Comparison of ENCODE assay signal across 20 cellular contexts in the genomic region with DNA sequence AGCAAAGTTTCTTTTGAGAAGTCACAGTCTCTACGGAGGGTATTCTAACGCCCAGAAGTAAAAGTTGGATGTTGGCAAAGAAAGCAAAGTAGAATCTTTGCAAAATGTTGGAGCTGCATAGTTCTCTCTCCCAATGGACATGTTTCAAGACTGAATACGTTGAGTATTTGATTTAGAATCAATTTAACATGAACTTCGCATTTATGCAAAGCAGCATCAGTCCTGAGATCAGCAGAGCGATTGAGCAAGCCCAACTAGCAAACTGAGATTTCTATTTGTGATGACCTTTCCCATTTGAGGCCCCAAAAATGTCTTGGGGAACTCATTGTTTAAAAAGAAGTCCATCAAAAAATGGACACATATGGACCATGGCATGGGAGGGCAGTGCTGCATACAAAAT. TPM values are rescaled to one million over a fixed set of nuclear protein-coding genes. Genes with fewer than 3 reads are reported as not detected.
DNase-seq lines count a peak whose midpoint lies in the region; ATAC-seq and TF ChIP-seq lines count a peak whose summit lies in the region.
"Had no signal": no experiment of that assay in that cellular context is flagged by ENCODE, and none has a peak within 500 bp of the region (broad histone marks: within the 10 kb centered on the region; RNA-seq: fewer than 3 reads in every experiment).

No MANE protein-coding gene starts in this region.

- peaks cover 47% of the 10 kb centered on the region for H3K36me3 Mint-ChIP-seq in T-helper 1 cell treated with Interleukin-12 subunit alpha and Interleukin-12 subunit beta and Interleukin-4 antibody, amounts not matched to agents 30 μg/mL and 1 μg/mL, for 36 hours (ENCODE audit: low read depth)
- peaks cover 4% of the 10 kb centered on the region for H3K36me3 Mint-ChIP-seq in IgD-negative memory B cell
- peaks cover 42% of the 10 kb centered on the region for H3K36me3 Mint-ChIP-seq in activated T-helper 17 cell treated with anti-CD3 and anti-CD28 coated beads, Interleukin-2, amount 50 U/mL, for 72 hours (ENCODE audit: low read depth)
- H3K36me3 Mint-ChIP-seq in naive thymus-derived CD8-positive, alpha-beta T cell, result peaks cover 0 to 49% (median 15%) of the 10 kb centered on the region in 3 donors

- H3K27ac ChIP-seq in mammary epithelial cell (ENCODE audit: insufficient read depth, low read depth, low read length), result no peak overlapping the region
- H3K27ac ChIP-seq: 22Rv1, left lung, testis, VCaP had no signal

- CTCF ChIA-PET in mammary epithelial cell (lab: Charles Lee; ENCODE audit: low non-redundant PET), result no interaction called here

- no peak for DNase-seq in T-helper 1 cell
- no peak for DNase-seq in naive thymus-derived CD8-positive, alpha-beta T cell
- DNase-seq in Right ventricle myocardium inferior (ENCODE audit: missing footprints), result no peak
- no peak for DNase-seq in mammary epithelial cell
- DNase-seq: aorta, foreskin melanocyte, left lung, MG63, NCI-H2029 treated with DMSO at 0.1 percent for 48 hours, NCI-H69, testis had no signal

- H3K27me3 Mint-ChIP-seq in T-helper 1 cell treated with Interleukin-12 subunit alpha and Interleukin-12 subunit beta and Interleukin-4 antibody, amounts not matched to agents 30 μg/mL and 1 μg/mL, for 36 hours (ENCODE audit: low read depth), result no peaks in the 10 kb centered on the region
- peaks cover 4% of the 10 kb centered on the region for H3K27me3 Mint-ChIP-seq in IgD-negative memory B cell
- H3K27me3 Mint-ChIP-seq in activated T-helper 17 cell treated with anti-CD3 and anti-CD28 coated beads, Interleukin-2, amount 50 U/mL, for 72 hours, result no peaks in the 10 kb centered on the region
- H3K27me3 Mint-ChIP-seq in naive thymus-derived CD8-positive, alpha-beta T cell, result no peaks in the 10 kb centered on the region

- no peak overlapping the region for H3K4me2 ChIP-seq in mammary epithelial cell (ENCODE audit: insufficient read depth, low read depth, low read length)

- WGBS in mammary epithelial cell (ENCODE audit: low coverage, missing lambda C conversion rate), result 94% methylated on average over 5 of the region's 5 CpGs

- H3K27ac Mint-ChIP-seq in T-helper 1 cell treated with Interleukin-12 subunit alpha and Interleukin-12 subunit beta and Interleukin-4 antibody, amounts not matched to agents 30 μg/mL and 1 μg/mL, for 36 hours, result peak overlapping the region; percentile 85
- H3K27ac Mint-ChIP-seq in IgD-negative memory B cell, result peak overlapping the region; percentile 15 to 84 (median 74)
- peak overlapping the region; percentile 98 for H3K27ac Mint-ChIP-seq in activated T-helper 17 cell treated with anti-CD3 and anti-CD28 coated beads, Interleukin-2, amount 50 U/mL, for 72 hours
- peak overlapping the region in 9 of 10 donors; percentile 25 to 98 (median 77) for H3K27ac Mint-ChIP-seq in naive thymus-derived CD8-positive, alpha-beta T cell
- H3K27ac Mint-ChIP-seq: nephron had no signal

- ATAC-seq in activated T-helper 17 cell treated with anti-CD3 and anti-CD28 coated beads, Interleukin-2, amount 50 U/mL, for 72 hours (replicated peaks), result no peak
- ATAC-seq in naive thymus-derived CD8-positive, alpha-beta T cell, result no peak
- ATAC-seq in Right ventricle myocardium inferior (no peak), GM18505 (IDR thresholded peaks at IDR 0.05; ENCODE audit: unreplicated experiment) (no peak)
- ATAC-seq: HCT116, left lung, Panc1 had no signal

- intact Hi-C loops in Right ventricle myocardium inferior (cut with DNase I), result no loop called here
- intact Hi-C loops in mammary epithelial cell (cut with micrococcal nuclease), result loop anchor here (10.0 kb wide), 1 partner anchor 984 kb away; no protein-coding TSS in a partner anchor

- in situ Hi-C loops in mammary epithelial cell (cut with MboI; ENCODE audit: low sequenced_read_pairs in 2 of 2), result no loop called here

- TF ChIP-seq POLR2A in GM18505 (IDR thresholded peaks at IDR 0.05; ENCODE audit: borderline replicate concordance, extremely low read depth, insufficient read depth, insufficient read length), result no peak

- no peaks in the 10 kb centered on the region for H4K20me1 ChIP-seq in mammary epithelial cell (ENCODE audit: insufficient read depth, low read length)

- H3K4me1 Mint-ChIP-seq in T-helper 1 cell treated with Interleukin-12 subunit alpha and Interleukin-12 subunit beta and Interleukin-4 antibody, amounts not matched to agents 30 μg/mL and 1 μg/mL, for 36 hours (ENCODE audit: low read depth), result peaks cover 87% of the 10 kb centered on the region
- H3K4me1 Mint-ChIP-seq in IgD-negative memory B cell, result peaks cover 46 to 63% (median 50%) of the 10 kb centered on the region in 3 donors
- peaks cover 67% of the 10 kb centered on the region for H3K4me1 Mint-ChIP-seq in activated T-helper 17 cell treated with anti-CD3 and anti-CD28 coated beads, Interleukin-2, amount 50 U/mL, for 72 hours
- peaks cover 39 to 97% (median 90%) of the 10 kb centered on the region in 4 donors for H3K4me1 Mint-ChIP-seq in naive thymus-derived CD8-positive, alpha-beta T cell

- TF ChIP-seq CTCF in mammary epithelial cell (conservative IDR thresholded peaks at IDR 0.05 in 1 of 2, IDR thresholded peaks at IDR 0.05 in 1 of 2; ENCODE audit: extremely low read depth in 1 of 2, insufficient read depth in 1 of 2, low read depth in 1 of 2, low read length in 2 of 2), result no peak

- POLR2A ChIA-PET in naive thymus-derived CD8-positive, alpha-beta T cell (lab: Charles Lee), result interaction anchor here (9.8 kb wide), 1 partner anchor 13 kb away, joined by 139 read pairs; no protein-coding TSS in a partner anchor

- dilution Hi-C loops in mammary epithelial cell (cut with HindIII; ENCODE audit: low sequenced_read_pairs), result no loop called here

- H3K4me1 ChIP-seq in mammary epithelial cell (ENCODE audit: insufficient read depth, low read length), result peaks cover 2% of the 10 kb centered on the region
- H3K4me1 ChIP-seq: testis had no signal

- no peaks in the 10 kb centered on the region for H3K27me3 ChIP-seq in mammary epithelial cell (ENCODE audit: insufficient read depth, low read length)
- H3K27me3 ChIP-seq: left lung, MG63, testis had no signal

- H3K9ac ChIP-seq in mammary epithelial cell (ENCODE audit: insufficient read depth, low read length), result no peak overlapping the region

- peaks cover 40% of the 10 kb centered on the region for H3K79me2 ChIP-seq in mammary epithelial cell (ENCODE audit: insufficient read depth, low read length)

- peaks cover 3% of the 10 kb centered on the region for H3K9me3 ChIP-seq in mammary epithelial cell (replicated peaks; ENCODE audit: insufficient read depth, low read length)
- H3K9me3 ChIP-seq: left lung, MG63, testis had no signal

- H2AFZ ChIP-seq in mammary epithelial cell (ENCODE audit: low read depth, low read length), result no peak overlapping the region

- no peak overlapping the region for H3K4me3 ChIP-seq in mammary epithelial cell (replicated peaks in 1 of 3; ENCODE audit: insufficient read depth in 1 of 3, low read depth in 2 of 3, low read length in 3 of 3)
- H3K4me3 ChIP-seq: left lung, MG63, testis had no signal

- no peaks in the 10 kb centered on the region for H3K9me3 Mint-ChIP-seq in T-helper 1 cell treated with Interleukin-12 subunit alpha and Interleukin-12 subunit beta and Interleukin-4 antibody, amounts not matched to agents 30 μg/mL and 1 μg/mL, for 36 hours
- H3K9me3 Mint-ChIP-seq in IgD-negative memory B cell, result no peaks in the 10 kb centered on the region
- H3K9me3 Mint-ChIP-seq in activated T-helper 17 cell treated with anti-CD3 and anti-CD28 coated beads, Interleukin-2, amount 50 U/mL, for 72 hours, result no peaks in the 10 kb centered on the region
- no peaks in the 10 kb centered on the region for H3K9me3 Mint-ChIP-seq in naive thymus-derived CD8-positive, alpha-beta T cell
- H3K9me3 Mint-ChIP-seq: nephron had no signal

- peak overlapping the region; percentile 66 for H3K4me3 Mint-ChIP-seq in T-helper 1 cell treated with Interleukin-12 subunit alpha and Interleukin-12 subunit beta and Interleukin-4 antibody, amounts not matched to agents 30 μg/mL and 1 μg/mL, for 36 hours
- H3K4me3 Mint-ChIP-seq in IgD-negative memory B cell, result peak overlapping the region; percentile 8 to 88 (median 56)
- peak overlapping the region; percentile 95 for H3K4me3 Mint-ChIP-seq in activated T-helper 17 cell treated with anti-CD3 and anti-CD28 coated beads, Interleukin-2, amount 50 U/mL, for 72 hours
- peak overlapping the region; percentile 38 to 94 (median 72) for H3K4me3 Mint-ChIP-seq in naive thymus-derived CD8-positive, alpha-beta T cell
- H3K4me3 Mint-ChIP-seq: nephron had no signal

- H3K36me3 ChIP-seq in mammary epithelial cell (ENCODE audit: insufficient read depth, low read length), result no peaks in the 10 kb centered on the region
- H3K36me3 ChIP-seq: left lung had no signal

- no TSS peak for BruUV-seq in mammary epithelial cell (replicated peaks; lab: Mats Ljungman, UMichigan)

RNA-seq across cellular contexts. Expression of a gene that starts 8.0 kb away (rescaled TPM):
- polyA plus RNA-seq in IgD-negative memory B cell (9.2 TPM), mammary epithelial cell (45.8 TPM)
- total RNA-seq in activated T-helper 17 cell treated with anti-CD3 and anti-CD28 coated beads, Interleukin-2, amount 50 U/mL, for 72 hours, result 100 to 1,000 TPM; 112 to 136 TPM
- total RNA-seq in naive thymus-derived CD8-positive, alpha-beta T cell, result 10 to 100 TPM; 67.1 to 69.0 TPM
- 10 to 100 TPM; 13.1 to 22.6 (median 15.1) TPM for polyA plus RNA-seq in naive thymus-derived CD8-positive, alpha-beta T cell
- total RNA-seq in Right ventricle myocardium inferior (1.8 TPM), mammary epithelial cell (100 to 1,000 TPM; 126 to 133 TPM)
- 102 TPM for polyA minus RNA-seq in mammary epithelial cell

Comparison
In these comparisons a context has a peak if more than half of its experiments do, and no peak if none do; other contexts are left out.
1. RNA of a gene that starts 8.0 kb away (total RNA-seq): 112 to 136 TPM in activated T-helper 17 cell treated with anti-CD3 and anti-CD28 coated beads, Interleukin-2, amount 50 U/mL, for 72 hours, 126 to 133 TPM in mammary epithelial cell and 67.1 to 69.0 TPM in naive thymus-derived CD8-positive, alpha-beta T cell; 1.8 TPM in Right ventricle myocardium inferior (single experiment); every median in the first group is over 10 times any median in the second.
2. Peak in every context shown above with its lines, with median percentiles within 50 percentile points of each other: H3K27ac Mint-ChIP-seq and H3K4me3 Mint-ChIP-seq.